25 cellular contexts compared by ENCODE assay signal in genomic region chr1:97573560-97573959, GRCh38.
"Had no signal": no experiment of that assay in that cellular context is flagged by ENCODE, and none has a peak within 500 bp of the region (broad histone marks: within the 10 kb centered on the region; RNA-seq: fewer than 3 reads in every experiment).

No MANE protein-coding gene starts in this region.

- H3K27ac ChIP-seq: KMS-11, RWPE1, SJCRH30 had no signal

- H3K4me2 ChIP-seq: KMS-11 had no signal

- ATAC-seq: activated CD8-positive, alpha-beta memory T cell treated with anti-CD3 and anti-CD28 coated beads, Interleukin-2, amount 10 ng/mL, durations not matched to agents 7 days and 5 days; activated naive CD4-positive, alpha-beta T cell treated with anti-CD3 and anti-CD28 coated beads, Interleukin-2, amount 50 U/mL, for 72 hours; activated naive CD8-positive, alpha-beta T cell treated with anti-CD3 and anti-CD28 coated beads, Interleukin-2, amount 50 U/mL, for 24 hours; activated T-cell treated with anti-CD3 and anti-CD28 coated beads, Interleukin-2, amount 50 U/mL, for 4 hours; Panc1; WTC11 had no signal

- DNase-seq: activated CD4-positive, alpha-beta T cell treated with anti-CD3 and anti-CD28 coated beads for 48 hours; activated CD4-positive, alpha-beta T cell treated with anti-CD3 and anti-CD28 coated beads, Interleukin-2, amount 50 U/mL, for 4 hours; activated CD4-positive, CD25-positive, alpha-beta regulatory T cell treated with anti-CD3 and anti-CD28 coated beads, Interleukin-2, amount 50 U/mL, for 72 hours; activated CD8-positive, alpha-beta memory T cell treated with anti-CD3 and anti-CD28 coated beads, Interleukin-2, amount 10 ng/mL, durations not matched to agents 7 days and 5 days; activated effector memory CD4-positive, alpha-beta T cell treated with anti-CD3 and anti-CD28 coated beads, Interleukin-2, amount 50 U/mL, for 16 hours; activated naive CD4-positive, alpha-beta T cell treated with Interleukin-2 at 50 U/mL for 16 hours; activated naive CD8-positive, alpha-beta T cell treated with anti-CD3 and anti-CD28 coated beads, Interleukin-2, amount 50 U/mL, for 24 hours; activated T-cell treated with anti-CD3 and anti-CD28 coated beads, Interleukin-2, amount 50 U/mL, for 4 hours; NCI-H1092; NCI-H1417; NCI-H1694; NCI-H2029; NCI-H2107; NCI-H345; NCI-H510A; NCI-H526 treated with DMSO at 0.1 percent for 48 hours; NCI-H82; Right ventricle myocardium superior; SJCRH30; T-helper 9 cell had no signal

- H3K4me1 ChIP-seq: SJCRH30 had no signal

- H3K9me3 ChIP-seq: SJCRH30 had no signal

- H3K36me3 ChIP-seq: SJCRH30 had no signal

- H3K4me3 ChIP-seq: SJCRH30 had no signal

- H3K27me3 ChIP-seq: SJCRH30 had no signal

- H3K9ac ChIP-seq: KMS-11 had no signal
